Comparison of ENCODE assay signal across 9 cellular contexts in the genomic region with DNA sequence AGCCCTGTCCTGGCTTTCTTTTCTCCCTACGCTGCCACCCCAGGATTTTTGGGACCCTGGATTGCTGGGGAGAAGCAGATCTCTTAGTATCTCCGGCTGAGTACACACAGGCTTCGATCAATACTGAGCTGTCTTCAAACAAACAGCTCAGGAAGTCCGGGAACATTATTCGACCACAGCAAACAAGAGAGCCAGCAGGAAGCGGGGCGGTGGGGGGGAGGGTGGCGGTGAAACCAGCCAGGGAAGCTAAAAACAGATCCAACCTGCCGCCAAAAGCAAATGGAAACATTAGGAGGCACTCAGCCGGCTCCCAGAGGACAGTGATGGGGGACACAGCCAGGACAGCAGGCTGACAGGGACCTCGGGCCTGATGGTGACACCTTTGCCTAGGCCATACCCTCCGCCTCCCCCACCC. TPM values are rescaled to one million over a fixed set of nuclear protein-coding genes. Genes with fewer than 3 reads are reported as not detected.
A peak's percentile ranks its signal among the peaks of the same experiment; 100 is the strongest.
DNase-seq lines count a peak whose midpoint lies in the region; ATAC-seq and TF ChIP-seq lines count a peak whose summit lies in the region.
"Had no signal": no experiment of that assay in that cellular context is flagged by ENCODE, and none has a peak within 500 bp of the region (broad histone marks: within the 10 kb centered on the region; RNA-seq: fewer than 3 reads in every experiment).

No MANE protein-coding gene starts in this region.

- POLR2A ChIA-PET in PC-3 (lab: Charles Lee; ENCODE audit: unreplicated experiment) = no interaction called here

- no peak for TF ChIP-seq EP300 in transverse colon (IDR thresholded peaks at IDR 0.05; ENCODE audit: low read depth)

- peaks cover 48% of the 10 kb centered on the region for H3K36me3 ChIP-seq in HUES48 (ENCODE audit: control insufficient read depth, insufficient read depth, low read length)
- H3K36me3 ChIP-seq in PC-3 (ENCODE audit: low read depth, low read length) = peaks cover 5% of the 10 kb centered on the region; the same call in 1 of the 2 replicates
- peaks cover 0 to 5% (median 0%) of the 10 kb centered on the region in 4 donors for H3K36me3 ChIP-seq in transverse colon

- H3K79me2 ChIP-seq in PC-3 (ENCODE audit: low read length) = no peaks in the 10 kb centered on the region

- H3K9me3 ChIP-seq in HUES48 (ENCODE audit: control insufficient read depth, insufficient read depth, low read length) (no peaks in the 10 kb centered on the region), PC-3 (ENCODE audit: low read length) (no peaks in the 10 kb centered on the region), transverse colon (no peaks in the 10 kb centered on the region)

- H3K27ac Mint-ChIP-seq in progenitor cell of endocrine pancreas = peak overlapping the region; percentile 95

- H3K4me3 ChIP-seq in HUES48 (ENCODE audit: low read depth, low read length) = no peak overlapping the region
- no peak overlapping the region; the same call in 1 of the 2 replicates for H3K4me3 ChIP-seq in PC-3 (ENCODE audit: low read length)
- no peak overlapping the region for H3K4me3 ChIP-seq in fibroblast of pulmonary artery (replicated peaks; ENCODE audit: low read depth, low read length)
- no peak overlapping the region for H3K4me3 ChIP-seq in transverse colon

- ATAC-seq in PC-3 = peak; percentile 88
- no peak for ATAC-seq in GM18873 (IDR thresholded peaks at IDR 0.05; ENCODE audit: low FRiP score, unreplicated experiment)
- ATAC-seq in GM19023 (IDR thresholded peaks at IDR 0.05; ENCODE audit: unreplicated experiment) = no peak

- no peaks in the 10 kb centered on the region for H3K27me3 Mint-ChIP-seq in progenitor cell of endocrine pancreas

- H3K27me3 ChIP-seq in HUES48 (ENCODE audit: control insufficient read depth, insufficient read depth, low read length) = no peaks in the 10 kb centered on the region
- H3K27me3 ChIP-seq in PC-3 (ENCODE audit: low read length) = no peaks in the 10 kb centered on the region
- no peaks in the 10 kb centered on the region for H3K27me3 ChIP-seq in transverse colon

- no peak for TF ChIP-seq POLR2A in transverse colon (IDR thresholded peaks at IDR 0.05)

- H3K9ac ChIP-seq in HUES48 (ENCODE audit: low read depth, low read length) (no peak overlapping the region), PC-3 (ENCODE audit: low read length) (no peak overlapping the region)
- H3K9ac ChIP-seq: KMS-11 had no signal

- H3K4me3 Mint-ChIP-seq in progenitor cell of endocrine pancreas (ENCODE audit: low read depth) = no peak overlapping the region

- no peaks in the 10 kb centered on the region for H4K20me1 ChIP-seq in PC-3 (ENCODE audit: low read length)

- H2AFZ ChIP-seq in PC-3 (ENCODE audit: low read length) = no peak overlapping the region

- peak overlapping the region; percentile 44; the same call in 1 of the 2 replicates for H3K4me2 ChIP-seq in PC-3 (ENCODE audit: low read length)
- H3K4me2 ChIP-seq: KMS-11 had no signal

- H3K27ac ChIP-seq in HUES48 (ENCODE audit: low read depth, low read length) (peak overlapping the region; percentile 80), PC-3 (ENCODE audit: low read length) (peak overlapping the region; percentile 49), transverse colon (peak overlapping the region in 1 of 4 donors; percentile 51)
- H3K27ac ChIP-seq: KMS-11 had no signal

- DNase-seq in PC-3 (peak; percentile 73), fibroblast of pulmonary artery (ENCODE audit: low read depth) (peak; percentile 46), progenitor cell of endocrine pancreas (ENCODE audit: low spot score, unreplicated experiment) (peak; percentile 22), transverse colon (no peak)

- TF ChIP-seq CTCF in PC-3 (conservative IDR thresholded peaks at IDR 0.05; ENCODE audit: low read depth, low read length) = no peak
- no peak for TF ChIP-seq CTCF in fibroblast of pulmonary artery (IDR thresholded peaks at IDR 0.05; ENCODE audit: low read length, missing control alignments)
- no peak for TF ChIP-seq CTCF in progenitor cell of endocrine pancreas (IDR thresholded peaks at IDR 0.05; ENCODE audit: unreplicated experiment)
- TF ChIP-seq CTCF in transverse colon (IDR thresholded peaks at IDR 0.05) = no peak

- H3K4me1 ChIP-seq in HUES48 (ENCODE audit: control insufficient read depth, insufficient read depth, low read length) (peaks cover 10% of the 10 kb centered on the region; the same call in 1 of the 2 replicates), PC-3 (ENCODE audit: insufficient read depth, low read length) (peaks cover 19% of the 10 kb centered on the region), transverse colon (peaks cover 0 to 10% (median 0%) of the 10 kb centered on the region in 4 donors)

- H3F3A ChIP-seq in PC-3 (ENCODE audit: low read length, unreplicated experiment) = no peaks in the 10 kb centered on the region

- intact Hi-C loops in PC-3 (cut with micrococcal nuclease) = loop anchor here (2.0 kb wide), 1 partner anchor 48 kb away; no protein-coding TSS in a partner anchor
- intact Hi-C loops in transverse colon (cut with DNase I; ENCODE audit: low total_unique reads) = no loop called here

- peaks cover 16% of the 10 kb centered on the region for H3K4me1 Mint-ChIP-seq in progenitor cell of endocrine pancreas (ENCODE audit: low read depth)

- peaks cover 7% of the 10 kb centered on the region for H3K36me3 Mint-ChIP-seq in progenitor cell of endocrine pancreas (ENCODE audit: insufficient read depth)

- CTCF ChIA-PET in PC-3 (lab: Charles Lee) = interaction anchor here (0.6 to 1.0 kb wide), 5 partner anchors 14 to 163 kb away, joined by 3 to 7 read pairs (median 4); partner anchors contain the start of gene NECTIN2

- 62% methylated on average over 12 of the region's 12 CpGs; no CpG with 5 or more reads in 1 of the 2 donors for WGBS in transverse colon (ENCODE audit: low coverage in 1 of 2), 2 donors

- no peaks in the 10 kb centered on the region for H3K9me3 Mint-ChIP-seq in progenitor cell of endocrine pancreas (ENCODE audit: low read depth)

- in situ Hi-C loops in transverse colon (cut with MboI; ENCODE audit: low pct_ligation_motif_present in 1 of 4, low pct_unique_long_range_greater_than_20kb in 1 of 4, low sequenced_read_pairs in 3 of 4) = loop anchor here in 2 of 4 donors (5.0 to 25.0 kb wide), 2 partner anchors 46 to 209 kb away; no protein-coding TSS in a partner anchor

- BruUV-seq in PC-3 (replicated peaks; lab: Mats Ljungman, UMichigan) = no TSS peak

- no peaks in the 10 kb centered on the region for H3K9me2 ChIP-seq in PC-3 (replicated peaks; ENCODE audit: low read length)

RNA-seq across cellular contexts. Expression of gene BCAM, which starts 12.2 kb away (rescaled TPM):
- total RNA-seq in PC-3 (2014; rRNA removed) (12.9 and 18.7 TPM in 2 replicates), progenitor cell of endocrine pancreas (197 and 211 TPM in 2 replicates), transverse colon (10 to 100 TPM in 3 of 4 donors, 1 to 10 TPM in 1; 7.9 to 95.1 (median 23.1) TPM)
- total RNA-seq: activated CD8-positive, alpha-beta memory T cell treated with anti-CD3 and anti-CD28 coated beads for 36 hours had no signal

RNA-seq across cellular contexts. Expression of gene CBLC, which starts 19.0 kb away (rescaled TPM):
- 25.4 and 26.4 TPM in 2 replicates for total RNA-seq in PC-3 (2014; rRNA removed)
- 15.4 and 16.2 TPM in 2 replicates for total RNA-seq in progenitor cell of endocrine pancreas
- 100 to 1,000 TPM in 3 of 4 donors, 10 to 100 TPM in 1; 96.1 to 210 (median 145) TPM for total RNA-seq in transverse colon
- total RNA-seq: activated CD8-positive, alpha-beta memory T cell treated with anti-CD3 and anti-CD28 coated beads for 36 hours had no signal

RNA-seq across cellular contexts. Expression of gene BCL3, which starts 48.2 kb away (rescaled TPM):
- 22.9 and 25.5 TPM in 2 replicates for total RNA-seq in PC-3 (2014; rRNA removed)
- 2.9 and 3.8 TPM in 2 replicates for total RNA-seq in progenitor cell of endocrine pancreas
- 100 to 1,000 TPM in 1 of 4 donors, 10 to 100 TPM in 3; 43.8 to 181 (median 69.5) TPM for total RNA-seq in transverse colon

RNA-seq across cellular contexts. Expression of gene NECTIN2, which starts 49.4 kb away (rescaled TPM):
- total RNA-seq in PC-3 (2014; rRNA removed) (61.0 and 71.6 TPM in 2 replicates), progenitor cell of endocrine pancreas (201 and 203 TPM in 2 replicates), transverse colon (100 to 1,000 TPM in 3 of 4 donors, 10 to 100 TPM in 1; 93.7 to 147 (median 125) TPM)
